In the genomic region with DNA sequence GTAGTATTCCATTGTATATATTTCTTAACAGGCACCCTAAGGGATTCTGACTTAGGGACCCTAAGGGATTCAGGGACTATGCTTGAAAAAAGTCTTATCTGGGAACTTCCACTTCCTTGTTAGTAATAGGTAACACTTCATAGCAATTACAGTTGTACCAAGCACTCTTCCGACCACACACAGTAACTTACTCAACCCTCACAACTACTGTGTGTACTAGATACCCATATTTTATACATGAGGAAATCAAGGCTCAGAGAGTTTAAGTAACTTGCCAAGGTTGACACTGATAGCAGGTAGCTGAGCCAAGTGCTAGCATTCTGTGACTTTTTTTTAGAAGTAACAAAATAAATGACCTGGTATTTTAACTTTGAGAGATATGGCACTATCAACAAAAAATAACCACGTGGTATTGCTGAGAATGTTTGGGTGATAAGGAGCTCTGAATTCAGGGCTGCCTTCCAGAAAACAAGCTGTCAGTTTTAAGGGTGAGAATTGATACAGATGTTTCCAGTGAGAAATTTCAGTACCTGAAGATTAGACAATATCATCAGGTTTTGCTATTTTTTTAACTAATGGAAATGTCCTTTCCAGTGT, we compare ENCODE assay signal across 32 cellular contexts.
"Had no signal": no experiment of that assay in that cellular context is flagged by ENCODE, and none has a peak within 500 bp of the region (broad histone marks: within the 10 kb centered on the region; RNA-seq: fewer than 3 reads in every experiment).

No MANE protein-coding gene starts in this region.

- H3K9me3 Mint-ChIP-seq: activated B cell treated with CpG ODN at 0.5 μM for 24 hours; activated CD4-positive, alpha-beta memory T cell treated with anti-CD3 and anti-CD28 coated beads for 36 hours; activated naive CD4-positive, alpha-beta T cell treated with anti-CD3 and anti-CD28 coated beads, Interleukin-2, amount 50 U/mL, for 24 hours; activated T-cell treated with anti-CD3 and anti-CD28 coated beads, Interleukin-2, amount 50 U/mL, for 4 hours; activated T-helper 17 cell treated with anti-CD3 and anti-CD28 coated beads, Interleukin-2, amount 50 U/mL, for 72 hours had no signal

- H3K36me3 Mint-ChIP-seq: activated CD4-positive, alpha-beta memory T cell treated with anti-CD3 and anti-CD28 coated beads for 36 hours; activated naive CD8-positive, alpha-beta T cell treated with anti-CD3 and anti-CD28 coated beads, Interleukin-2, amount 10 ng/mL, durations not matched to agents 7 days and 5 days; T-cell had no signal

- H3K36me3 ChIP-seq: ascending aorta, brain microvascular endothelial cell, breast epithelium had no signal

- H3K27ac ChIP-seq: ascending aorta, brain microvascular endothelial cell, breast epithelium, VCaP had no signal

- H3K4me1 Mint-ChIP-seq: activated B cell treated with CpG ODN at 0.5 μM for 24 hours; activated CD4-positive, alpha-beta T cell treated with anti-CD3 and anti-CD28 coated beads, Interleukin-2, amount 10 ng/mL, durations not matched to agents 24 days and 14 days; activated naive CD4-positive, alpha-beta T cell treated with anti-CD3 and anti-CD28 coated beads, Interleukin-2, amount 50 U/mL, for 24 hours; activated naive CD8-positive, alpha-beta T cell treated with anti-CD3 and anti-CD28 coated beads, Interleukin-2, amount 10 ng/mL, durations not matched to agents 7 days and 5 days; activated naive CD8-positive, alpha-beta T cell treated with anti-CD3 and anti-CD28 coated beads, Interleukin-2, amount 50 U/mL, for 24 hours; activated T-helper 17 cell treated with anti-CD3 and anti-CD28 coated beads, Interleukin-2, amount 50 U/mL, for 72 hours; T-cell; T-helper 17 cell had no signal

- H3K4me3 ChIP-seq: ascending aorta, breast epithelium had no signal

- H3K9me3 ChIP-seq: ascending aorta had no signal

- H3K27me3 Mint-ChIP-seq: activated B cell treated with CpG ODN at 0.5 μM for 24 hours; activated CD4-positive, alpha-beta memory T cell treated with anti-CD3 and anti-CD28 coated beads for 36 hours; activated CD4-positive, alpha-beta T cell treated with anti-CD3 and anti-CD28 coated beads, Interleukin-2, amount 10 ng/mL, durations not matched to agents 24 days and 14 days; activated CD8-positive, alpha-beta T cell treated with anti-CD3 and anti-CD28 coated beads for 36 hours; activated naive CD4-positive, alpha-beta T cell treated with anti-CD3 and anti-CD28 coated beads, Interleukin-2, amount 50 U/mL, for 24 hours; activated naive CD8-positive, alpha-beta T cell; activated naive CD8-positive, alpha-beta T cell treated with anti-CD3 and anti-CD28 coated beads, Interleukin-2, amount 10 ng/mL, durations not matched to agents 7 days and 5 days; activated naive CD8-positive, alpha-beta T cell treated with anti-CD3 and anti-CD28 coated beads, Interleukin-2, amount 50 U/mL, for 24 hours; activated T-helper 17 cell treated with anti-CD3 and anti-CD28 coated beads, Interleukin-2, amount 50 U/mL, for 72 hours; T-cell; T-helper 17 cell had no signal

- DNase-seq: activated B cell treated with CpG ODN at 0.5 μM for 24 hours; activated CD4-positive, alpha-beta memory T cell treated with anti-CD3 and anti-CD28 coated beads for 36 hours; activated CD4-positive, alpha-beta T cell treated with anti-CD3 and anti-CD28 coated beads for 4 hours; activated CD4-positive, alpha-beta T cell treated with anti-CD3 and anti-CD28 coated beads, Interleukin-2, amount 10 ng/mL, durations not matched to agents 24 days and 14 days; activated CD4-positive, alpha-beta T cell treated with anti-CD3 and anti-CD28 coated beads, Interleukin-2, amount 50 U/mL, for 1 hour; activated CD4-positive, alpha-beta T cell treated with anti-CD3 and anti-CD28 coated beads, Interleukin-2, amount 50 U/mL, for 4 hours; activated CD4-positive, CD25-positive, alpha-beta regulatory T cell treated with anti-CD3 and anti-CD28 coated beads, Interleukin-2, amount 50 U/mL, for 72 hours; activated CD8-positive, alpha-beta memory T cell treated with anti-CD3 and anti-CD28 coated beads, Interleukin-2, amount 50 U/mL, for 4 hours; activated CD8-positive, alpha-beta T cell treated with anti-CD3 and anti-CD28 coated beads for 36 hours; activated effector memory CD4-positive, alpha-beta T cell treated with anti-CD3 and anti-CD28 coated beads, Interleukin-2, amount 50 U/mL, for 16 hours; activated gamma-delta T cell treated with Interleukin-2 at 50 U/mL for 16 hours; activated naive CD4-positive, alpha-beta T cell; activated naive CD4-positive, alpha-beta T cell treated with anti-CD3 and anti-CD28 coated beads for 36 hours; activated naive CD8-positive, alpha-beta T cell treated with anti-CD3 and anti-CD28 coated beads, Interleukin-2, amount 10 ng/mL, durations not matched to agents 7 days and 5 days; activated naive CD8-positive, alpha-beta T cell treated with anti-CD3 and anti-CD28 coated beads, Interleukin-2, amount 50 U/mL, for 24 hours; activated T-cell treated with anti-CD3 and anti-CD28 coated beads for 4 hours; activated T-cell treated with anti-CD3 and anti-CD28 coated beads, Interleukin-2, amount 50 U/mL, for 1 hour; activated T-cell treated with anti-CD3 and anti-CD28 coated beads, Interleukin-2, amount 50 U/mL, for 4 hours; activated T-cell treated with anti-CD3 and anti-CD28 coated beads, Interleukin-2, amount 50 U/mL, for 72 hours; amygdala; anterior cingulate cortex; central memory CD4-positive, alpha-beta T cell; T-cell; T-helper 17 cell had no signal

- H3K27ac Mint-ChIP-seq: activated B cell treated with CpG ODN at 0.5 μM for 24 hours; activated CD4-positive, alpha-beta memory T cell treated with anti-CD3 and anti-CD28 coated beads for 36 hours; activated CD4-positive, alpha-beta T cell treated with anti-CD3 and anti-CD28 coated beads, Interleukin-2, amount 10 ng/mL, durations not matched to agents 24 days and 14 days; activated CD8-positive, alpha-beta T cell treated with anti-CD3 and anti-CD28 coated beads for 36 hours; activated naive CD4-positive, alpha-beta T cell treated with anti-CD3 and anti-CD28 coated beads for 36 hours; activated naive CD4-positive, alpha-beta T cell treated with anti-CD3 and anti-CD28 coated beads, Interleukin-2, amount 50 U/mL, for 24 hours; activated naive CD8-positive, alpha-beta T cell; activated naive CD8-positive, alpha-beta T cell treated with anti-CD3 and anti-CD28 coated beads, Interleukin-2, amount 10 ng/mL, durations not matched to agents 7 days and 5 days; activated naive CD8-positive, alpha-beta T cell treated with anti-CD3 and anti-CD28 coated beads, Interleukin-2, amount 50 U/mL, for 24 hours; activated T-cell treated with anti-CD3 and anti-CD28 coated beads, Interleukin-2, amount 50 U/mL, for 72 hours; activated T-helper 1 cell treated with anti-CD3 and anti-CD28 coated beads, Interleukin-12 subunit alpha, Interleukin-12 subunit beta, Interleukin-2, Interleukin-4 antibody, amounts not matched to agents 30 ng/mL and 10 ng/mL and 1 ng/mL, durations not matched to agents 14 hours and 24 hours and 36 hours; activated T-helper 17 cell treated with anti-CD3 and anti-CD28 coated beads, Interleukin-2, amount 50 U/mL, for 72 hours; T-cell; T-helper 17 cell had no signal

- H3K4me3 Mint-ChIP-seq: activated B cell treated with CpG ODN at 0.5 μM for 24 hours; activated CD4-positive, alpha-beta memory T cell treated with anti-CD3 and anti-CD28 coated beads for 36 hours; activated CD4-positive, alpha-beta T cell treated with anti-CD3 and anti-CD28 coated beads, Interleukin-2, amount 10 ng/mL, durations not matched to agents 24 days and 14 days; activated CD8-positive, alpha-beta T cell treated with anti-CD3 and anti-CD28 coated beads for 36 hours; activated naive CD4-positive, alpha-beta T cell treated with anti-CD3 and anti-CD28 coated beads for 36 hours; activated naive CD4-positive, alpha-beta T cell treated with anti-CD3 and anti-CD28 coated beads, Interleukin-2, amount 50 U/mL, for 24 hours; activated naive CD8-positive, alpha-beta T cell; activated naive CD8-positive, alpha-beta T cell treated with anti-CD3 and anti-CD28 coated beads, Interleukin-2, amount 10 ng/mL, durations not matched to agents 7 days and 5 days; activated naive CD8-positive, alpha-beta T cell treated with anti-CD3 and anti-CD28 coated beads, Interleukin-2, amount 50 U/mL, for 24 hours; activated T-cell treated with anti-CD3 and anti-CD28 coated beads, Interleukin-2, amount 50 U/mL, for 4 hours; activated T-cell treated with anti-CD3 and anti-CD28 coated beads, Interleukin-2, amount 50 U/mL, for 72 hours; activated T-helper 1 cell treated with anti-CD3 and anti-CD28 coated beads, Interleukin-12 subunit alpha, Interleukin-12 subunit beta, Interleukin-2, Interleukin-4 antibody, amounts not matched to agents 30 ng/mL and 10 ng/mL and 1 ng/mL, durations not matched to agents 14 hours and 24 hours and 36 hours; activated T-helper 17 cell treated with anti-CD3 and anti-CD28 coated beads, Interleukin-2, amount 50 U/mL, for 72 hours; T-cell; T-helper 17 cell had no signal

- ATAC-seq: activated CD8-positive, alpha-beta T cell treated with anti-CD3 and anti-CD28 coated beads for 36 hours; activated naive CD8-positive, alpha-beta T cell treated with anti-CD3 and anti-CD28 coated beads, Interleukin-2, amount 50 U/mL, for 24 hours; activated T-cell treated with anti-CD3 and anti-CD28 coated beads, Interleukin-2, amount 50 U/mL, for 4 hours; activated T-cell treated with anti-CD3 and anti-CD28 coated beads, Interleukin-2, amount 50 U/mL, for 72 hours; activated T-helper 17 cell treated with anti-CD3 and anti-CD28 coated beads, Interleukin-2, amount 50 U/mL, for 72 hours; T-cell; T-helper 17 cell had no signal

- H3K4me1 ChIP-seq: ascending aorta, breast epithelium had no signal
